Comparison of ENCODE assay signal across 33 cellular contexts in the genomic region with DNA sequence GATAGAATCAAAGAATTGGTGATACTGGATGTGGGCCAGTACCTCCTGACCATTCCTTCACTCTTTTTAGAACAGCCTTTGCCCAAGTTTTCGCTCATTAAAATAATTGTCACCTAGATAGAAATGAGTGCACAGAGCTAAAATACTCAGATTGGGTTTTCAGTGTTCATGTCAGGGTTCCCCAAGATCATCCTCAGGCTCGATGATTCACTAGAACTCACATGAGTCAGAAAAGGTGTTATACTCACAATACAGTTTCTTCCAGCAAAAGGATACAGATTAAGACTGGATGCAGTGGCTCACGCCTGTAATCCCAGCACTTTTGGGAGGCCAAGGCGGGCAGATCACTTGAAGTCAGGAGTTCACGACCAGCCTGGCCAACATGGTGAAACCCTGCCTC. TPM values are rescaled to one million over a fixed set of nuclear protein-coding genes. Genes with fewer than 3 reads are reported as not detected.
DNase-seq lines count a peak whose midpoint lies in the region; ATAC-seq, FAIRE-seq and TF ChIP-seq lines count a peak whose summit lies in the region.
"Had no signal": no experiment of that assay in that cellular context is flagged by ENCODE, and none has a peak within 500 bp of the region (broad histone marks: within the 10 kb centered on the region; RNA-seq: fewer than 3 reads in every experiment).

No MANE protein-coding gene starts in this region.

- H3K27me3 ChIP-seq in Panc1 (ENCODE audit: control insufficient read depth, insufficient read depth, low read length) (no peaks in the 10 kb centered on the region), bronchial epithelial cell (ENCODE audit: control insufficient read depth, insufficient read depth, low read length) (no peaks in the 10 kb centered on the region), right lobe of liver (no peaks in the 10 kb centered on the region)
- H3K27me3 ChIP-seq: esophagus squamous epithelium, gastroesophageal sphincter, right atrium auricular region, SJCRH30, stomach, uterus had no signal

- H3K27me3 Mint-ChIP-seq in activated CD4-positive, alpha-beta T cell treated with anti-CD3 and anti-CD28 coated beads for 36 hours, result no peaks in the 10 kb centered on the region
- H3K27me3 Mint-ChIP-seq: activated CD4-positive, alpha-beta memory T cell treated with anti-CD3 and anti-CD28 coated beads for 36 hours; memory B cell had no signal

- peaks cover 35% of the 10 kb centered on the region for H3K36me3 Mint-ChIP-seq in activated CD4-positive, alpha-beta T cell treated with anti-CD3 and anti-CD28 coated beads for 36 hours (ENCODE audit: low read depth)

- TF ChIP-seq POLR2A in right lobe of liver (IDR thresholded peaks at IDR 0.05), result no peak

- POLR2A ChIA-PET in activated CD4-positive, alpha-beta T cell treated with anti-CD3 and anti-CD28 coated beads for 36 hours (lab: Charles Lee), result no interaction called here
- POLR2A ChIA-PET in Panc1 (lab: Charles Lee), result no interaction called here

- CTCF ChIA-PET in activated CD4-positive, alpha-beta T cell treated with anti-CD3 and anti-CD28 coated beads for 36 hours (lab: Charles Lee), result interaction anchor here (0.9 to 2.0 kb wide), 2 partner anchors 16 to 20 kb away, joined by 3 to 7 read pairs; a partner anchor contains a TSS
- CTCF ChIA-PET in Panc1 (lab: Charles Lee), result no interaction called here

- TF ChIP-seq CTCF in Panc1 (IDR thresholded peaks at IDR 0.05), result no peak
- TF ChIP-seq CTCF in bronchial epithelial cell (IDR thresholded peaks at IDR 0.05; ENCODE audit: insufficient read depth, low read length, severe bottlenecking), result no peak
- TF ChIP-seq CTCF in right lobe of liver (IDR thresholded peaks at IDR 0.05), result no peak

- no peak overlapping the region for H3K4me3 Mint-ChIP-seq in activated CD4-positive, alpha-beta T cell treated with anti-CD3 and anti-CD28 coated beads for 36 hours
- H3K4me3 Mint-ChIP-seq: activated CD4-positive, alpha-beta memory T cell treated with anti-CD3 and anti-CD28 coated beads for 36 hours; memory B cell; neural crest cell had no signal

- no peak for DNase-seq in activated CD4-positive, alpha-beta T cell treated with anti-CD3 and anti-CD28 coated beads for 36 hours
- no peak for DNase-seq in activated CD4-positive, alpha-beta T cell treated with anti-CD3 and anti-CD28 coated beads for 4 hours
- DNase-seq in Panc1 (ENCODE audit: low read depth, low spot score), result no peak
- peak; percentile 78 for DNase-seq in bronchial epithelial cell (ENCODE audit: low read depth)
- DNase-seq in right lobe of liver, result no peak
- DNase-seq in NCI-H1105 treated with DMSO at 0.1 percent for 48 hours (lab: John Stamatoyannopoulos, UW), result no peak
- no peak for DNase-seq in midbrain (lab: John Stamatoyannopoulos, UW)
- DNase-seq: 8988T; activated CD4-positive, alpha-beta memory T cell treated with anti-CD3 and anti-CD28 coated beads for 36 hours; activated CD8-positive, alpha-beta memory T cell treated with anti-CD3 and anti-CD28 coated beads, Interleukin-2, amount 50 U/mL, for 48 hours; activated effector memory CD4-positive, alpha-beta T cell treated with anti-CD3 and anti-CD28 coated beads, Interleukin-2, amount 50 U/mL, for 16 hours; C1 segment of cervical spinal cord; central memory CD4-positive, alpha-beta T cell; DMS153; esophagus squamous epithelium; H7; NCI-H1048; NCI-H1694 treated with DMSO at 0.1 percent for 48 hours; NCI-H446 treated with DMSO at 0.1 percent for 48 hours; NCI-H82; SJCRH30; stimulated activated CD4-positive, alpha-beta T cell treated with anti-CD3 and anti-CD28 coated beads, Interleukin-1b, Interleukin-23, amount 100 ng/mL, for 48 hours; stomach; SW 1271; T-helper 9 cell; uterus had no signal

- ATAC-seq in activated CD4-positive, alpha-beta T cell treated with anti-CD3 and anti-CD28 coated beads for 36 hours, result peak; percentile 85
- ATAC-seq in Panc1 (no peak), right lobe of liver (no peak), HG03432 (IDR thresholded peaks at IDR 0.05; ENCODE audit: unreplicated experiment) (no peak)
- ATAC-seq: gastroesophageal sphincter had no signal

- 85% methylated on average over 3 of the region's 5 CpGs for WGBS in right lobe of liver (ENCODE audit: insufficient coverage, low coverage, low lambda C conversion rate, missing lambda C conversion rate)

- H3K36me3 ChIP-seq in Panc1 (ENCODE audit: control insufficient read depth, insufficient read depth, low read length), result peaks cover 6% of the 10 kb centered on the region
- H3K36me3 ChIP-seq in bronchial epithelial cell (ENCODE audit: control insufficient read depth, insufficient read depth, low read length), result peaks cover 6% of the 10 kb centered on the region
- H3K36me3 ChIP-seq in right lobe of liver, result peaks cover 0 to 10% (median 8%) of the 10 kb centered on the region in 4 donors
- H3K36me3 ChIP-seq: uterus had no signal

- no peaks in the 10 kb centered on the region for H3K9me3 Mint-ChIP-seq in activated CD4-positive, alpha-beta T cell treated with anti-CD3 and anti-CD28 coated beads for 36 hours (ENCODE audit: low read depth)
- H3K9me3 Mint-ChIP-seq: neural crest cell had no signal

- no peaks in the 10 kb centered on the region for H3K4me1 ChIP-seq in Panc1 (ENCODE audit: control insufficient read depth, insufficient read depth, low read length)
- peaks cover 0 to 30% (median 14%) of the 10 kb centered on the region in 4 donors for H3K4me1 ChIP-seq in right lobe of liver
- H3K4me1 ChIP-seq: right atrium auricular region, SJCRH30, uterus had no signal

- no peak overlapping the region for H3K4me3 ChIP-seq in Panc1 (ENCODE audit: low read depth in 2 of 2, low read length in 2 of 2)
- H3K4me3 ChIP-seq in bronchial epithelial cell (ENCODE audit: low read depth, low read length), result no peak overlapping the region
- no peak overlapping the region for H3K4me3 ChIP-seq in right lobe of liver
- H3K4me3 ChIP-seq: esophagus squamous epithelium, gastroesophageal sphincter, right atrium auricular region, SJCRH30, stomach, uterus had no signal

- intact Hi-C loops in activated CD4-positive, alpha-beta T cell treated with anti-CD3 and anti-CD28 coated beads for 36 hours (cut with DNase I, micrococcal nuclease), result loop anchor here (5.0 kb wide), 2 partner anchors 312 to 347 kb away; no protein-coding TSS in a partner anchor
- intact Hi-C loops in Panc1 (cut with micrococcal nuclease; ENCODE audit: unreplicated experiment) (no loop called here), right lobe of liver (cut with DNase I) (no loop called here)

- H3K9me3 ChIP-seq in Panc1 (ENCODE audit: control insufficient read depth, insufficient read depth, low read depth, low read length) (peaks cover 15% of the 10 kb centered on the region; the same call in 1 of the 2 replicates), right lobe of liver (no peaks in the 10 kb centered on the region)
- H3K9me3 ChIP-seq: esophagus squamous epithelium, gastroesophageal sphincter, right atrium auricular region, stomach, uterus had no signal

- in situ Hi-C loops in Panc1 (cut with HindIII; ENCODE audit: low pct_unique_long_range_greater_than_20kb, low sequenced_read_pairs), result loop anchor here (25.0 kb wide), 1 partner anchor 297 kb away; no protein-coding TSS in a partner anchor

- H3K27ac ChIP-seq in Panc1 (ENCODE audit: low read length) (peak overlapping the region; percentile 8; the same call in 1 of the 2 replicates), right lobe of liver (peak overlapping the region in 2 of 3 donors; percentile 49 to 53)
- H3K27ac ChIP-seq: esophagus squamous epithelium, gastroesophageal sphincter, right atrium auricular region, SJCRH30, stomach, uterus had no signal

- BruUV-seq in Panc1 (replicated peaks; lab: Mats Ljungman, UMichigan), result no TSS peak

- FAIRE-seq in bronchial epithelial cell (lab: Jason Lieb, UNC), result no peak
- FAIRE-seq: astrocyte, GM12892 had no signal

- H3K27ac Mint-ChIP-seq in activated CD4-positive, alpha-beta T cell treated with anti-CD3 and anti-CD28 coated beads for 36 hours, result no peak overlapping the region
- H3K27ac Mint-ChIP-seq: activated CD4-positive, alpha-beta memory T cell treated with anti-CD3 and anti-CD28 coated beads for 36 hours; memory B cell had no signal

- H3K4me1 Mint-ChIP-seq in activated CD4-positive, alpha-beta T cell treated with anti-CD3 and anti-CD28 coated beads for 36 hours, result peaks cover 19% of the 10 kb centered on the region
- H3K4me1 Mint-ChIP-seq: neural crest cell had no signal

RNA-seq across cellular contexts. Expression of a gene that starts 19.9 kb away (rescaled TPM):
- 10 to 100 TPM; 11.5 to 13.9 TPM for total RNA-seq in activated CD4-positive, alpha-beta T cell treated with anti-CD3 and anti-CD28 coated beads for 36 hours
- total RNA-seq in Panc1 (2021; ENCODE audit: unreplicated experiment) (23.4 TPM), bronchial epithelial cell (3.9 and 5.5 TPM in 2 replicates), right lobe of liver (1 to 10 TPM; 3.4 to 7.3 (median 5.7) TPM)
- 11.0 TPM for polyA plus RNA-seq in Panc1 (2012; ENCODE audit: insufficient read length)

Comparison
In these comparisons a context has a peak if more than half of its experiments do, and no peak if none do; other contexts are left out.
1. intact Hi-C loops: an anchor here in activated CD4-positive, alpha-beta T cell treated with anti-CD3 and anti-CD28 coated beads for 36 hours (5.0 kb wide); none called in Panc1 and right lobe of liver.